1 cellular context compared by ENCODE assay signal in genomic region chr4:15912961-15913630, GRCh38.
TF ChIP-seq lines count a peak whose summit lies in the region.

No MANE protein-coding gene starts in this region.

TF ChIP-seq in H1, 55 proteins besides CTCF, POLR2A, EP300 and RAD21:
- TF ChIP-seq TBP (IDR thresholded peaks at IDR 0.05; ENCODE audit: low read depth, low read length): no peak
- no peak for TF ChIP-seq CBX8 (IDR thresholded peaks at IDR 0.05; ENCODE audit: borderline replicate concordance, low read depth, low read length)
- no peak for TF ChIP-seq CEBPB (IDR thresholded peaks at IDR 0.05; ENCODE audit: low read depth, low read length)
- TF ChIP-seq BRCA1 (IDR thresholded peaks at IDR 0.05; ENCODE audit: low read depth, low read length): no peak
- TF ChIP-seq, protein P1, sequence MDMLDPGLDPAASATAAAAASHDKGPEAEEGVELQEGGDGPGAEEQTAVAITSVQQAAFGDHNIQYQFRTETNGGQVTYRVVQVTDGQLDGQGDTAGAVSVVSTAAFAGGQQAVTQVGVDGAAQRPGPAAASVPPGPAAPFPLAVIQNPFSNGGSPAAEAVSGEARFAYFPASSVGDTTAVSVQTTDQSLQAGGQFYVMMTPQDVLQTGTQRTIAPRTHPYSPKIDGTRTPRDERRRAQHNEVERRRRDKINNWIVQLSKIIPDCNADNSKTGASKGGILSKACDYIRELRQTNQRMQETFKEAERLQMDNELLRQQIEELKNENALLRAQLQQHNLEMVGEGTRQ (IDR thresholded peaks at IDR 0.05; ENCODE audit: low read length): no peak
- TF ChIP-seq SP1 (IDR thresholded peaks at IDR 0.05; ENCODE audit: low read depth, low read length): no peak
- no peak for TF ChIP-seq ASH2L (IDR thresholded peaks at IDR 0.05; ENCODE audit: low read length)
- TF ChIP-seq JUND (IDR thresholded peaks at IDR 0.05; ENCODE audit: low read length): no peak
- TF ChIP-seq SP2 (IDR thresholded peaks at IDR 0.05; ENCODE audit: low read length): no peak
- no peak for TF ChIP-seq SUZ12 (IDR thresholded peaks at IDR 0.05; ENCODE audit: low read length)
- TF ChIP-seq BACH1 (IDR thresholded peaks at IDR 0.05; ENCODE audit: low read length): no peak
- no peak for TF ChIP-seq CTBP2 (IDR thresholded peaks at IDR 0.05; ENCODE audit: borderline replicate concordance, insufficient read depth, insufficient read length, low read length)
- no peak for TF ChIP-seq KDM1A (IDR thresholded peaks at IDR 0.05; ENCODE audit: borderline replicate concordance, low read length)
- TF ChIP-seq TEAD4 (IDR thresholded peaks at IDR 0.05; ENCODE audit: low read depth, low read length): no peak
- TF ChIP-seq SP4 (IDR thresholded peaks at IDR 0.05; ENCODE audit: low read length): no peak
